In the genomic region with DNA sequence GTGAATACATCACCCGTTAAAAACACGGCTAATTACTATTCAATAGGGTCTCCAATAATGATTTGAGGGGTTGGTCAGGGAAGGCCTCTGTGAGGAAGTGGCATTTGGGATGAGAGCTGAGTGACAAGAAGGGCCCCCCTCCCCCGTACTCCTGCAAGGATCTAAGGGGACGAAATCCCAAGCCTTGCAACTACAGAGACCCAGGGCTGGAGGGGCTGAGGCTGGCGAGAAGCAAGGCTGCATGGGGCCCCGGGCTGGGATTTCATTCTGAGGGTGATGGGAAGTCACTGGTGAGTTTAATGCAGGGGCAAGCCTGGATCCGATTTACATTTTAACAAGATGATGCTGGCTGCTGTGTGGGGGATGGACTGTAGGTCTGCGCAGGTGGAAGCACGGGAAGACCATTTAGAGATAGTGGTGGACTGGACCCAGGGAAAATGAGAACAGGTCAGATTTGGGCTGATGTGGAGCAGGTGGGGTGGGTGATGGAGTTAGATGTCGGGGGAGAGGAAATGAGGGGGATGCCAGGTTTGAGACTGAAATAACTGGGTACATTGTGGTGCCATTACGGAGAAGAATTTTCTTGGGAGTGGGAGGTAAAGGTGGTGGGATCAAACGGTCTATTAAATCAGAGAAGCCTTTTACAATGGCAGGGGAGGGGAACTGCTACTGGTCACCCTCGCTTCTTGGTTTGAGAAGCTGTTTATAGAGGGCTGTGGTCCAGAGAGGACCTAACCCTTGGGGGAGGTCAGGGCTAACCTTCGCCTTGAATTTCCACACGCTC, we compare ENCODE assay signal across 8 cellular contexts. TPM values are rescaled to one million over a fixed set of nuclear protein-coding genes. Genes with fewer than 3 reads are reported as not detected.
A peak's percentile ranks its signal among the peaks of the same experiment; 100 is the strongest.
DNase-seq lines count a peak whose midpoint lies in the region; FAIRE-seq and TF ChIP-seq lines count a peak whose summit lies in the region.

No MANE protein-coding gene starts in this region.

- DNase-seq in GM12891 (ENCODE audit: insufficient read length, low spot score) = no peak
- DNase-seq in SJSA1 (ENCODE audit: low read depth in 1 of 2, low spot score in 2 of 2) = no peak
- no peak for DNase-seq in fibroblast of mammary gland (ENCODE audit: low read depth)
- DNase-seq in retinal pigment epithelial cell (ENCODE audit: low read depth) = no peak
- DNase-seq in ureter (ENCODE audit: low spot score) = no peak
- no peak for DNase-seq in NCI-H1694 (lab: John Stamatoyannopoulos, UW)
- no peak for DNase-seq in frontal cortex (ENCODE audit: low spot score in 2 of 2)
- DNase-seq in amygdala (lab: John Stamatoyannopoulos, UW) = no peak

- peak overlapping the region; percentile 57 for H3K27ac ChIP-seq in SJSA1

- no peaks in the 10 kb centered on the region for H3K27me3 ChIP-seq in SJSA1 (replicated peaks)

- peaks cover 31% of the 10 kb centered on the region for H3K36me3 ChIP-seq in SJSA1

- H3K9me3 ChIP-seq in SJSA1 (replicated peaks) = no peaks in the 10 kb centered on the region

- H3K4me1 ChIP-seq in SJSA1 (replicated peaks) = peaks cover 14% of the 10 kb centered on the region

- TF ChIP-seq POLR2A in GM12891 (IDR thresholded peaks at IDR 0.05; ENCODE audit: low read depth, low read length) = no peak

- H3K4me3 ChIP-seq in SJSA1 (peak overlapping the region; percentile 62), fibroblast of mammary gland (ENCODE audit: control insufficient read depth, low read depth, low read length) (peak overlapping the region; percentile 97), retinal pigment epithelial cell (ENCODE audit: low read length) (peak overlapping the region; percentile 89)

- TF ChIP-seq CTCF in fibroblast of mammary gland (conservative IDR thresholded peaks at IDR 0.05; ENCODE audit: control insufficient read depth, insufficient read depth, low read depth, low read length) = no peak
- TF ChIP-seq CTCF in retinal pigment epithelial cell (conservative IDR thresholded peaks at IDR 0.05; ENCODE audit: low read depth, low read length) = no peak

- peak; percentile 83 for FAIRE-seq in GM12891 (lab: Jason Lieb, UNC)
- no peak for FAIRE-seq in frontal cortex (lab: Jason Lieb, UNC)

TF ChIP-seq in GM12891, 5 proteins besides CTCF, POLR2A, EP300 and RAD21:
- TF ChIP-seq POU2F2 (IDR thresholded peaks at IDR 0.05; ENCODE audit: low read depth, low read length) (no peak), SPI1 (IDR thresholded peaks at IDR 0.05; ENCODE audit: low read depth, low read length) (no peak), PAX5 (IDR thresholded peaks at IDR 0.05; ENCODE audit: insufficient read depth, low read length, severe bottlenecking) (no peak), POLR2AphosphoS5 (IDR thresholded peaks at IDR 0.05; ENCODE audit: low read depth, low read length) (no peak), TAF1 (IDR thresholded peaks at IDR 0.05; ENCODE audit: low read depth, low read length) (no peak)

RNA-seq across cellular contexts. Expression of gene MYBBP1A, which starts 0.9 kb away (rescaled TPM):
- polyA plus RNA-seq in GM12891 (2012; ENCODE audit: low read depth, missing spikeins) = 41.7 TPM
- 43.4 and 46.6 TPM in 2 replicates for total RNA-seq in SJSA1 (2014; rRNA removed; shearing (Covaris generic))
- total RNA-seq in ureter (110 TPM), frontal cortex (30.2 TPM)

RNA-seq across cellular contexts. Expression of gene GGT6, which starts 4.3 kb away (rescaled TPM):
- polyA plus RNA-seq in GM12891 (2012; ENCODE audit: low read depth, missing spikeins) = not detected
- total RNA-seq in SJSA1 (2014; rRNA removed; shearing (Covaris generic)) = not detected in 2 replicates
- total RNA-seq in ureter (83.6 TPM), frontal cortex (not detected)

RNA-seq across cellular contexts. Expression of gene SMTNL2, which starts 28.3 kb away (rescaled TPM):
- not detected for polyA plus RNA-seq in GM12891 (2012; ENCODE audit: low read depth, missing spikeins)
- total RNA-seq in SJSA1 (2014; rRNA removed; shearing (Covaris generic)) = not detected in 2 replicates
- total RNA-seq in ureter (2.0 TPM), frontal cortex (4.1 TPM)

RNA-seq across cellular contexts. Expression of gene SPNS2, which starts 57.4 kb away (rescaled TPM):
- 0.47 TPM for polyA plus RNA-seq in GM12891 (2012; ENCODE audit: low read depth, missing spikeins)
- 0.11 TPM in 1 of 2 replicates, not detected in the other for total RNA-seq in SJSA1 (2014; rRNA removed; shearing (Covaris generic))
- 30.0 TPM for total RNA-seq in ureter
- 11.0 TPM for total RNA-seq in frontal cortex

Comparison
In these comparisons a context has a peak if more than half of its experiments do, and no peak if none do; other contexts are left out.
1. RNA of gene GGT6, which starts 4.3 kb away (total RNA-seq): 83.6 TPM in ureter (single experiment); not detected in SJSA1 and not detected in frontal cortex (single experiment); every median in the first group is over 10 times any median in the second.
2. Peak in every context shown above with its lines, with median percentiles within 50 percentile points of each other: H3K4me3 ChIP-seq.